In genomic region chr17:56514264-56514663, GRCh38 we compare ENCODE assay signal across 23 cellular contexts.
"Had no signal": no experiment of that assay in that cellular context is flagged by ENCODE, and none has a peak within 500 bp of the region (broad histone marks: within the 10 kb centered on the region; RNA-seq: fewer than 3 reads in every experiment).

No MANE protein-coding gene starts in this region.

- DNase-seq: islet precursor cell; left ventricle myocardium superior; lower lobe of right lung; mammary epithelial cell; mesenchymal stem cell; naive thymus-derived CD8-positive, alpha-beta T cell; nucleus accumbens; pancreas; posterior cingulate gyrus; retina; right cardiac atrium; stimulated activated CD4-positive, alpha-beta T cell treated with anti-CD3 and anti-CD28 coated beads, Interleukin-1b, Interleukin-23, amount 100 ng/mL, for 48 hours; stimulated activated CD4-positive, alpha-beta T cell treated with anti-CD3 and anti-CD28 coated beads, Interleukin-2, amount 100 ng/mL, for 48 hours; stimulated activated CD4-positive, alpha-beta T cell treated with anti-CD3 and anti-CD28 coated beads, Interleukin-4, amount 100 ng/mL, for 4 hours; stimulated activated CD8-positive, alpha-beta memory T cell treated with anti-CD3 and anti-CD28 coated beads, Interleukin-4, amount 100 ng/mL, for 48 hours; stimulated activated naive CD4-positive, alpha-beta T cell treated with Interleukin-2 at 50 U/mL for 16 hours; stimulated activated naive CD8-positive, alpha-beta T cell treated with anti-CD3 and anti-CD28 coated beads, Interleukin-15, amount 100 ng/mL, for 72 hours; substantia nigra; uterus had no signal

- H3K9me3 ChIP-seq: lower lobe of right lung, pancreas, prostate gland, tibial nerve, uterus had no signal

- H3K4me3 ChIP-seq: hepatocyte, lower lobe of right lung, pancreas, prostate gland, smooth muscle cell, tibial nerve, uterus had no signal

- H3K36me3 ChIP-seq: lower lobe of right lung, pancreas, prostate gland, tibial nerve, uterus had no signal

- H3K27ac ChIP-seq: hepatocyte, pancreas, prostate gland, tibial nerve, uterus had no signal

- H3K4me1 ChIP-seq: lower lobe of right lung, pancreas, prostate gland, tibial nerve, uterus had no signal

- H3K27me3 ChIP-seq: tibial nerve, uterus had no signal
